ENCODE assay signal across 8 cellular contexts in genomic region chr1:94713472-94714141, GRCh38.
DNase-seq lines count a peak whose midpoint lies in the region; ATAC-seq, FAIRE-seq and TF ChIP-seq lines count a peak whose summit lies in the region.

No MANE protein-coding gene starts in this region.

- TF ChIP-seq EP300 in A549 (IDR thresholded peaks at IDR 0.05): no peak

- H3K4me2 ChIP-seq in A549: peak overlapping the region; percentile 30; the same call in 2 of the 3 replicates
- H3K4me2 ChIP-seq in trophoblast cell (ENCODE audit: low read length): no peak overlapping the region

- H2AK5ac ChIP-seq in trophoblast cell (ENCODE audit: low read length): no peak overlapping the region

- H3K4me1 ChIP-seq in A549 (peaks cover 20% of the 10 kb centered on the region), RWPE2 (ENCODE audit: insufficient read depth, poor library complexity, severe bottlenecking) (peaks cover 32% of the 10 kb centered on the region), trophoblast cell (ENCODE audit: control insufficient read depth in 1 of 2, insufficient read depth in 2 of 2, low read length in 2 of 2) (peaks cover 5 to 15% of the 10 kb centered on the region in 2 experiments)

- H4K8ac ChIP-seq in trophoblast cell (ENCODE audit: low read depth, low read length): no peak overlapping the region

- no peak overlapping the region for H2BK12ac ChIP-seq in trophoblast cell (ENCODE audit: low read length)

- no peak overlapping the region for H3K23ac ChIP-seq in trophoblast cell (ENCODE audit: low read length)

- DNase-seq in A549 (ENCODE audit: low read depth in 1 of 2, low spot score in 1 of 2) (peak; percentile 41 to 87), RWPE2 (ENCODE audit: low spot score) (peak; percentile 99), fibroblast of the aortic adventitia (ENCODE audit: low read depth) (peak; percentile 94), trophoblast cell (peak; percentile 63 to 65)
- no peak for DNase-seq in activated naive CD4-positive, alpha-beta T cell treated with anti-CD3 and anti-CD28 coated beads, Interleukin-2, amount 50 U/mL, for 16 hours

- no peak overlapping the region for H3K4ac ChIP-seq in trophoblast cell (ENCODE audit: low read depth, low read length)

- WGBS in A549 (ENCODE audit: missing lambda C conversion rate): 12% methylated on average over 7 of the region's 7 CpGs
- WGBS in trophoblast cell (ENCODE audit: extremely low coverage, insufficient coverage, insufficient read length): no CpG with 5 or more reads among the region's 7 CpGs

- no peaks in the 10 kb centered on the region for H3K79me2 ChIP-seq in trophoblast cell (ENCODE audit: control insufficient read depth, insufficient read depth, low read length, poor library complexity)

- CTCF ChIA-PET in A549 (lab: Yijun Ruan, JAX): interaction anchor here (1.0 to 2.2 kb wide), 2 partner anchors 10 to 15 kb away, joined by 3 to 9 read pairs; no protein-coding TSS in a partner anchor

- H3K27ac ChIP-seq in A549 (peak overlapping the region; percentile 53 to 84), RWPE2 (ENCODE audit: poor library complexity, severe bottlenecking) (peak overlapping the region; percentile 74), trophoblast cell (ENCODE audit: low read depth, low read length) (no peak overlapping the region)

- H3K79me1 ChIP-seq in trophoblast cell (ENCODE audit: low read length): peaks cover 7% of the 10 kb centered on the region

- no peak overlapping the region for H3K9ac ChIP-seq in trophoblast cell (ENCODE audit: low read length)

- peak overlapping the region; percentile 30 for H2BK120ac ChIP-seq in trophoblast cell (ENCODE audit: insufficient read depth, low read length, poor library complexity)

- H4K91ac ChIP-seq in trophoblast cell (ENCODE audit: low read depth, low read length): peak overlapping the region; percentile 70

- H2AFZ ChIP-seq in trophoblast cell (ENCODE audit: insufficient read depth, low read length, poor library complexity): no peak overlapping the region

- no peaks in the 10 kb centered on the region for H3K27me3 ChIP-seq in RWPE2 (ENCODE audit: insufficient read depth, poor library complexity, severe bottlenecking)
- H3K27me3 ChIP-seq in trophoblast cell (ENCODE audit: insufficient read depth, low read length): no peaks in the 10 kb centered on the region

- H3K36me3 ChIP-seq in RWPE2 (ENCODE audit: low read depth): no peaks in the 10 kb centered on the region
- no peaks in the 10 kb centered on the region for H3K36me3 ChIP-seq in trophoblast cell (ENCODE audit: control insufficient read depth in 1 of 2, insufficient read depth in 2 of 2, low read length in 2 of 2)

- H3K4me3 ChIP-seq in A549 (no peak overlapping the region), RWPE2 (ENCODE audit: severe bottlenecking) (no peak overlapping the region), fibroblast of the aortic adventitia (ENCODE audit: low read depth, low read length) (no peak overlapping the region), trophoblast cell (ENCODE audit: low read depth, low read length) (no peak overlapping the region)

- TF ChIP-seq CTCF in A549 (IDR thresholded peaks at IDR 0.05) (no peak), RWPE2 (IDR thresholded peaks at IDR 0.05; ENCODE audit: poor library complexity, severe bottlenecking) (no peak), fibroblast of the aortic adventitia (IDR thresholded peaks at IDR 0.05; ENCODE audit: insufficient read depth, low read length) (no peak)

- FAIRE-seq in A549 (lab: Jason Lieb, UNC): no peak

- no peaks in the 10 kb centered on the region for H3K9me3 ChIP-seq in A549
- no peaks in the 10 kb centered on the region for H3K9me3 ChIP-seq in RWPE2 (ENCODE audit: severe bottlenecking)
- H3K9me3 ChIP-seq in trophoblast cell (ENCODE audit: insufficient read depth, low read depth, low read length): peaks cover 1% of the 10 kb centered on the region

- ATAC-seq in A549 (peak; percentile 97 to 98), GM18870 (IDR thresholded peaks at IDR 0.05; ENCODE audit: unreplicated experiment) (peak; percentile 59), HG03097 (IDR thresholded peaks at IDR 0.05; ENCODE audit: low FRiP score, unreplicated experiment) (peak; percentile 69), RWPE2 (ENCODE audit: low read depth) (peak; percentile 97)
- ATAC-seq in activated CD4-positive, CD25-positive, alpha-beta regulatory T cell treated with anti-CD3 and anti-CD28 coated beads, Interleukin-2, amount 50 U/mL, for 24 hours: no peak

- no peak overlapping the region for H4K12ac ChIP-seq in trophoblast cell (ENCODE audit: low read depth, low read length)

- H3K18ac ChIP-seq in trophoblast cell (ENCODE audit: low read length): no peak overlapping the region

- POLR2A ChIA-PET in A549 (lab: Yijun Ruan, JAX): interaction anchor here (1.0 kb wide), 1 partner anchor 22 kb away, joined by 3 read pairs; no protein-coding TSS in a partner anchor

- TF ChIP-seq POLR2A in A549 (IDR thresholded peaks at IDR 0.05; ENCODE audit: low read length): no peak

- no peak overlapping the region for H2BK5ac ChIP-seq in trophoblast cell (ENCODE audit: low read depth, low read length, poor library complexity)

- no peak for TF ChIP-seq RAD21 in A549 (conservative IDR thresholded peaks at IDR 0.05 in 1 of 2, IDR thresholded peaks at IDR 0.05 in 1 of 2)

- no peak overlapping the region for H3K14ac ChIP-seq in trophoblast cell (ENCODE audit: low read length)

TF ChIP-seq in A549, 52 proteins besides CTCF, POLR2A, EP300 and RAD21 (continues in another document):
- TF ChIP-seq ATOH8 (CRISPR knock-in tag; IDR thresholded peaks at IDR 0.05; ENCODE audit: low read depth): no peak
- peak; percentile 3 for TF ChIP-seq ZFP36 (IDR thresholded peaks at IDR 0.05; ENCODE audit: borderline replicate concordance, partially characterized antibody)
- no peak for TF ChIP-seq MAFK (IDR thresholded peaks at IDR 0.05; ENCODE audit: partially characterized antibody)
- no peak for TF ChIP-seq PBX3 (IDR thresholded peaks at IDR 0.05)
- TF ChIP-seq BHLHE40 (IDR thresholded peaks at IDR 0.05; ENCODE audit: low read depth, low read length): no peak
- no peak for TF ChIP-seq MYC (IDR thresholded peaks at IDR 0.05; ENCODE audit: borderline replicate concordance, low read length)
- no peak for TF ChIP-seq CHD2 (IDR thresholded peaks at IDR 0.05; ENCODE audit: low read length, partially characterized antibody)
- TF ChIP-seq RCOR1 (IDR thresholded peaks at IDR 0.05; ENCODE audit: low read depth, low read length): no peak
- no peak for TF ChIP-seq CHD4 (IDR thresholded peaks at IDR 0.05; ENCODE audit: borderline replicate concordance)
- no peak for TF ChIP-seq HOXB13 (CRISPR knock-in tag; IDR thresholded peaks at IDR 0.05; ENCODE audit: low read depth)
- TF ChIP-seq E2F6 (IDR thresholded peaks at IDR 0.05; ENCODE audit: borderline replicate concordance, low read depth): peak; percentile 70
- no peak for TF ChIP-seq CBX8 (IDR thresholded peaks at IDR 0.05)
- no peak for TF ChIP-seq NFE2L2 (conservative IDR thresholded peaks at IDR 0.05; ENCODE audit: low read length)
- TF ChIP-seq CEBPB (IDR thresholded peaks at IDR 0.05): peak; percentile 56 to 91; a peak in 3 of 4 replicates
- no peak for TF ChIP-seq BCL3 (IDR thresholded peaks at IDR 0.05)
- no peak for TF ChIP-seq ZC3H11A (IDR thresholded peaks at IDR 0.05)
- TF ChIP-seq KDM5A (IDR thresholded peaks at IDR 0.05): no peak
- TF ChIP-seq FOSL2 (IDR thresholded peaks at IDR 0.05): no peak
- 0 out of 2 replicates have a peak, but pooled peaks have one; percentile 21 for TF ChIP-seq FOSL2 (CRISPR knock-in tag; IDR thresholded peaks at IDR 0.05)
- no peak for TF ChIP-seq ZNF302 (CRISPR knock-in tag; IDR thresholded peaks at IDR 0.05)
- TF ChIP-seq TFCP2L1 (CRISPR knock-in tag; IDR thresholded peaks at IDR 0.05): no peak

Comparison
In these comparisons a context has a peak if more than half of its experiments do, and no peak if none do; other contexts are left out.
1. ATAC-seq: peak in A549 (2 of 2), GM18870 (single experiment), HG03097 (single experiment) and RWPE2 (single experiment); none in activated CD4-positive, CD25-positive, alpha-beta regulatory T cell treated with anti-CD3 and anti-CD28 coated beads, Interleukin-2, amount 50 U/mL, for 24 hours (0 of 2).